Comparison of ENCODE assay signal across 8 cellular contexts in the genomic region with DNA sequence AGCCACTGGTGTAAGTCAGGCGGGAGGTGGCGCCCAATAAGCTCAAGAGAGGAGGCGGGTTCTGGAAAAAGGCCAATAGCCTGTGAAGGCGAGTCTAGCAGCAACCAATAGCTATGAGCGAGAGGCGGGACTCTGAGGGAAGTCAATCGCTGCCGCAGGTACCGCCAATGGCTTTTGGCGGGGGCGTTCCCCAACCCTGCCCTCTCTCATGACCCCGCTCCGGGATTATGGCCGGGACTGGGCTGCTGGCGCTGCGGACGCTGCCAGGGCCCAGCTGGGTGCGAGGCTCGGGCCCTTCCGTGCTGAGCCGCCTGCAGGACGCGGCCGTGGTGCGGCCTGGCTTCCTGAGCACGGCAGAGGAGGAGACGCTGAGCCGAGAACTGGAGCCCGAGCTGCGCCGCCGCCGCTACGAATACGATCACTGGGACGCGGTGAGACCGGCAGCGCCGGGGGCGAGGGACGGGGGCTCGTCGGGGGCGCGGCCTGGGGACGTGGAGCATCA. TPM values are rescaled to one million over a fixed set of nuclear protein-coding genes. Genes with fewer than 3 reads are reported as not detected.
DNase-seq lines count a peak whose midpoint lies in the region; ATAC-seq, FAIRE-seq and TF ChIP-seq lines count a peak whose summit lies in the region.

A gene with protein sequence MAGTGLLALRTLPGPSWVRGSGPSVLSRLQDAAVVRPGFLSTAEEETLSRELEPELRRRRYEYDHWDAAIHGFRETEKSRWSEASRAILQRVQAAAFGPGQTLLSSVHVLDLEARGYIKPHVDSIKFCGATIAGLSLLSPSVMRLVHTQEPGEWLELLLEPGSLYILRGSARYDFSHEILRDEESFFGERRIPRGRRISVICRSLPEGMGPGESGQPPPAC (plus strand): TSS at position 201 of the 502 bp plus-strand sequence. CDS start 27 bp downstream, at position 228.

- peak; percentile 98 for FAIRE-seq in pancreas (lab: Jason Lieb, UNC)

- no peaks in the 10 kb centered on the region for H3K9me3 ChIP-seq in cardiac muscle cell (ENCODE audit: low read depth)
- H3K9me3 ChIP-seq in pancreas: no peaks in the 10 kb centered on the region
- H3K9me3 ChIP-seq in thyroid gland: no peaks in the 10 kb centered on the region

- DNase-seq in GM10266 (ENCODE audit: extremely low spot score): peak; percentile 95
- peak; percentile 92 to 100 (median 99) for DNase-seq in NCI-H1417 (lab: John Stamatoyannopoulos, UW)
- DNase-seq in SW480 (ENCODE audit: low spot score): peak; percentile 99
- peak; percentile 100 for DNase-seq in cardiac muscle cell (ENCODE audit: low read depth in 1 of 2, low spot score in 1 of 2)
- DNase-seq in pancreas: peak; percentile 88 to 100 (median 98)
- peak; percentile 100 for DNase-seq in thyroid gland

- peak within 1 kb of the TSS; percentile 56 for H3K4me3 ChIP-seq in cardiac muscle cell
- peak within 1 kb of the TSS; percentile 76 to 95 (median 84) for H3K4me3 ChIP-seq in pancreas
- H3K4me3 ChIP-seq in thyroid gland (replicated peaks in 1 of 3): peak within 1 kb of the TSS; percentile 95 to 96 (median 95)

- intact Hi-C loops in pancreas (cut with DNase I) (no loop called here), thyroid gland (cut with DNase I) (loop anchor here (10.0 kb wide), 1 partner anchor 52 kb away; a partner anchor contains a TSS)

- 0 to 1% (median 1%) methylated on average over 38 to 47 of the region's 47 CpGs for WGBS in adipose tissue, 3 donors
- 1% methylated on average over 41 to 47 of the region's 47 CpGs for WGBS in pancreas, 2 donors
- 0% methylated on average over 4 to 6 of the region's 47 CpGs for WGBS in thyroid gland, 2 donors

- H3K4me1 ChIP-seq in cardiac muscle cell (ENCODE audit: low read depth): peaks cover 4% of the 10 kb centered on the region
- peaks cover 0 to 4% (median 0%) of the 10 kb centered on the region in 3 donors for H3K4me1 ChIP-seq in pancreas
- peaks cover 11 to 18% of the 10 kb centered on the region in 2 donors for H3K4me1 ChIP-seq in thyroid gland

- TF ChIP-seq CTCF in GM10266 (IDR thresholded peaks at IDR 0.05; ENCODE audit: control insufficient read depth, insufficient read depth, low read depth, missing control alignments): no peak
- no peak for TF ChIP-seq CTCF in cardiac muscle cell (IDR thresholded peaks at IDR 0.05; ENCODE audit: low read depth, low read length)
- TF ChIP-seq CTCF in pancreas (IDR thresholded peaks at IDR 0.05): no peak
- no peak for TF ChIP-seq CTCF in thyroid gland (IDR thresholded peaks at IDR 0.05)

- no peaks in the 10 kb centered on the region for H3K27me3 ChIP-seq in cardiac muscle cell
- H3K27me3 ChIP-seq in pancreas: no peaks in the 10 kb centered on the region
- no peaks in the 10 kb centered on the region for H3K27me3 ChIP-seq in thyroid gland

- no peak within 1 kb of the TSS for H3K27ac ChIP-seq in adipose tissue (ENCODE audit: low read depth, low read length)
- peak within 1 kb of the TSS; percentile 96 for H3K27ac ChIP-seq in cardiac muscle cell
- H3K27ac ChIP-seq in pancreas: peak within 1 kb of the TSS; percentile 92 to 97 (median 95)
- H3K27ac ChIP-seq in thyroid gland: peak within 1 kb of the TSS; percentile 93 to 99 (median 98)

- ATAC-seq in HG02759 (IDR thresholded peaks at IDR 0.05; ENCODE audit: unreplicated experiment) (peak; percentile 77), pancreas (peak; percentile 87 to 93 (median 89))

- peak in 1 of 2 donors; percentile 84 for TF ChIP-seq POLR2A in thyroid gland (IDR thresholded peaks at IDR 0.05)

- peaks cover 16% of the 10 kb centered on the region for H3K36me3 ChIP-seq in cardiac muscle cell
- peaks cover 0 to 10% (median 0%) of the 10 kb centered on the region in 3 donors for H3K36me3 ChIP-seq in pancreas
- H3K36me3 ChIP-seq in thyroid gland: peaks cover 14 to 27% of the 10 kb centered on the region in 2 donors

RNA-seq across cellular contexts. Expression of the gene that starts here (rescaled TPM):
- polyA plus RNA-seq in adipose tissue: 10 to 100 TPM; 68.7 to 71.8 (median 70.9) TPM
- 171 and 266 TPM in 2 replicates for total RNA-seq in cardiac muscle cell
- 126 and 153 TPM in 2 replicates for polyA plus RNA-seq in cardiac muscle cell
- total RNA-seq in pancreas: 10 to 100 TPM; 35.2 to 69.4 (median 53.4) TPM
- polyA plus RNA-seq in pancreas: 10 to 100 TPM; 29.3 to 61.4 TPM
- 100 to 1,000 TPM in 2 of 4 donors, 10 to 100 TPM in 2; 71.8 to 146 (median 91.4) TPM for total RNA-seq in thyroid gland
